In the genomic region with DNA sequence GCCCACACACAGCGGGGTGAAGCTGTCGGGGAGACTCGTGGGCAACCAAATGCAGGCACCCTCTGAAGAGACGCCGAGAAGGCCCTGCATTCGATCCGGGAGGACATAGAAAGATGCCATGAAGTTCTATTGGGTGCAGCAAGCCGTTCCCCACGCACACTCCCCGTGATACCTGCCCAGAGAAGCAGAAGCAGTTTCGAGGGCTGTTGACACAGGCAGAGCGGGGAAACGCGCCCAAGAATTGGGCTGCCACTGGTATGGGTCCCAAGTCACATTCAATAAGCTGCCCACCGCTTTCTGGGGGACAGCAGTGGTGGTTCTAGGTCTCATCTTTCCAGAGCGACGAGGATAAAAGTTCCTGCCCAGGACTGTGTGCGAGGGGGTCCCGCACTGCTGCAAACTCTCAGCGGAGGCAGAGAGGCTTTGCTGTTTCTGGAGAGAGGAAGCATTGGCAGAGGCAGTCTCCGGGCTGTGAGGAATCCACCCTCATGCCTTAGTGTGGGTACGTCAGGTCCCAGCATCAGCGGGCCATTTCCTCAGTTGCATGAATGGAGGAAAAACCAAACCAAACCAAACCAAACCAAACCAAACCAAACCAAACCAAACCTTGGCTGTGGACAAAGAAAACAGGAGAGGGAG, we compare ENCODE assay signal across 18 cellular contexts. TPM values are rescaled to one million over a fixed set of nuclear protein-coding genes. Genes with fewer than 3 reads are reported as not detected.
"Had no signal": no experiment of that assay in that cellular context is flagged by ENCODE, and none has a peak within 500 bp of the region (broad histone marks: within the 10 kb centered on the region; RNA-seq: fewer than 3 reads in every experiment).

No MANE protein-coding gene starts in this region.

- H3K27ac Mint-ChIP-seq: activated CD4-positive, alpha-beta T cell treated with anti-CD3 and anti-CD28 coated beads for 36 hours; activated CD8-positive, alpha-beta T cell treated with anti-CD3 and anti-CD28 coated beads for 36 hours; immature natural killer cell; stimulated activated memory B cell treated with anti-CD40 and anti-IgM and Interleukin-4, amounts not matched to agents 10 μg/mL and 1 μg/mL and 100 μg/mL, for 72 hours had no signal

- H3K4me3 Mint-ChIP-seq: activated CD4-positive, alpha-beta T cell treated with anti-CD3 and anti-CD28 coated beads for 36 hours; activated CD8-positive, alpha-beta T cell treated with anti-CD3 and anti-CD28 coated beads for 36 hours; immature natural killer cell; neural crest cell; stimulated activated memory B cell treated with anti-CD40 and anti-IgM and Interleukin-4, amounts not matched to agents 10 μg/mL and 1 μg/mL and 100 μg/mL, for 72 hours had no signal

- H3K9me3 Mint-ChIP-seq: activated CD8-positive, alpha-beta T cell treated with anti-CD3 and anti-CD28 coated beads for 36 hours; neural crest cell; stimulated activated memory B cell treated with anti-CD40 and anti-IgM and Interleukin-4, amounts not matched to agents 10 μg/mL and 1 μg/mL and 100 μg/mL, for 72 hours had no signal

- H3K4me1 Mint-ChIP-seq: immature natural killer cell; stimulated activated memory B cell treated with anti-CD40 and anti-IgM and Interleukin-4, amounts not matched to agents 10 μg/mL and 1 μg/mL and 100 μg/mL, for 72 hours had no signal

- H3K36me3 Mint-ChIP-seq: immature natural killer cell; stimulated activated memory B cell treated with anti-CD40 and anti-IgM and Interleukin-4, amounts not matched to agents 10 μg/mL and 1 μg/mL and 100 μg/mL, for 72 hours had no signal

- H3K36me3 ChIP-seq: right lobe of liver, spleen had no signal

- H3K4me3 ChIP-seq: right lobe of liver had no signal

- H3K9me3 ChIP-seq: right lobe of liver, spleen had no signal

- H3K27ac ChIP-seq: coronary artery, epithelial cell of prostate, right lobe of liver, spleen had no signal

- DNase-seq: activated CD4-positive, alpha-beta T cell treated with anti-CD3 and anti-CD28 coated beads for 36 hours; activated CD8-positive, alpha-beta memory T cell treated with anti-CD3 and anti-CD28 coated beads, Interleukin-2, amount 50 U/mL, for 4 hours; activated CD8-positive, alpha-beta T cell treated with anti-CD3 and anti-CD28 coated beads for 36 hours; central memory CD4-positive, alpha-beta T cell; effector CD4-positive, alpha-beta T cell; hypothalamus; immature natural killer cell; left cardiac atrium; right lobe of liver; spleen; stimulated activated CD4-positive, alpha-beta T cell treated with anti-CD3 and anti-CD28 coated beads, Interleukin-1b, Interleukin-23, amount 100 ng/mL, for 48 hours; T1000; trophoblast cell had no signal

RNA-seq across cellular contexts. Expression of a gene that starts 10.1 kb away (rescaled TPM):
- total RNA-seq: activated CD8-positive, alpha-beta T cell treated with anti-CD3 and anti-CD28 coated beads for 36 hours; lung microvascular endothelial cell; right lobe of liver; spleen had no signal
- polyA plus RNA-seq: immature natural killer cell had no signal
